In genomic region chr15:77514635-77515421, GRCh38 we compare ENCODE assay signal across 34 cellular contexts.
DNase-seq lines count a peak whose midpoint lies in the region; ATAC-seq and TF ChIP-seq lines count a peak whose summit lies in the region.
"Had no signal": no experiment of that assay in that cellular context is flagged by ENCODE, and none has a peak within 500 bp of the region (broad histone marks: within the 10 kb centered on the region; RNA-seq: fewer than 3 reads in every experiment).

No MANE protein-coding gene starts in this region.

- no peak overlapping the region for H2BK15ac ChIP-seq in mesendoderm (replicated peaks; ENCODE audit: low read depth)

- no peak overlapping the region for H3K56ac ChIP-seq in mesendoderm (ENCODE audit: low read length)

- H3K27ac ChIP-seq in mesendoderm (ENCODE audit: low read depth, low read length) (no peak overlapping the region), substantia nigra (ENCODE audit: low read depth, low read length, poor library complexity, severe bottlenecking) (peak overlapping the region; percentile 7), vagina (no peak overlapping the region)
- H3K27ac ChIP-seq: adrenal gland, body of pancreas, PC-9, prostate gland had no signal

- H3K9ac ChIP-seq in mesendoderm (ENCODE audit: low read length), result no peak overlapping the region

- intact Hi-C loops in vagina (cut with DNase I), result no loop called here

- no peak overlapping the region for H3K18ac ChIP-seq in mesendoderm (ENCODE audit: low read length)

- H3K4me3 ChIP-seq in mesendoderm (ENCODE audit: low read length) (no peak overlapping the region), vagina (no peak overlapping the region)
- H3K4me3 ChIP-seq: adrenal gland, body of pancreas, PC-9, prostate gland had no signal

- no peak overlapping the region for H2BK120ac ChIP-seq in mesendoderm (ENCODE audit: low read depth, low read length)

- DNase-seq in activated effector memory CD4-positive, alpha-beta T cell treated with anti-CD3 and anti-CD28 coated beads, Interleukin-2, amount 50 U/mL, for 16 hours, result peak; percentile 41
- no peak for DNase-seq in activated effector memory CD4-positive, alpha-beta T cell treated with Interleukin-2 at 50 U/mL for 16 hours
- DNase-seq in mesendoderm (no peak), substantia nigra (lab: John Stamatoyannopoulos, UW) (peak in 1 of 49 donors; percentile 21), vagina (ENCODE audit: extremely low spot score in 2 of 2) (no peak), GM03348 (ENCODE audit: low spot score) (no peak)
- DNase-seq: activated CD4-positive, alpha-beta memory T cell treated with anti-CD3 and anti-CD28 coated beads for 36 hours; activated CD4-positive, CD25-positive, alpha-beta regulatory T cell treated with anti-CD3 and anti-CD28 coated beads, Interleukin-2, amount 50 U/mL, for 72 hours; activated naive CD4-positive, alpha-beta T cell treated with anti-CD3 and anti-CD28 coated beads for 36 hours; adrenal gland; body of pancreas; Caco-2; DMS79; GDM1; immature natural killer cell; KG1; left colon; mesenchymal stem cell; naive B cell; NCI-H1092 treated with DMSO at 0.1 percent for 48 hours; NCI-H1694 treated with DMSO at 0.1 percent for 48 hours; NCI-H2171; NCI-H510A; occipital lobe; PC-9; stimulated activated CD4-positive, alpha-beta T cell treated with anti-CD3 and anti-CD28 coated beads, Interleukin-15, amount 100 ng/mL, for 24 hours had no signal

- H3K9me3 Mint-ChIP-seq in brain, result peaks cover 0 to 2% (median 0%) of the 10 kb centered on the region in 5 experiments
- H3K9me3 Mint-ChIP-seq: activated naive CD4-positive, alpha-beta T cell treated with anti-CD3 and anti-CD28 coated beads for 36 hours; immature natural killer cell; stimulated activated memory B cell treated with anti-CD40 and anti-IgM and Interleukin-4, amounts not matched to agents 10 μg/mL and 1 μg/mL and 100 μg/mL, for 72 hours; T-helper 1 cell treated with Interleukin-12 subunit alpha and Interleukin-12 subunit beta and Interleukin-4 antibody, amounts not matched to agents 30 μg/mL and 1 μg/mL, for 36 hours had no signal

- no peak for TF ChIP-seq POLR2A in vagina (IDR thresholded peaks at IDR 0.05)

- no CpG with 5 or more reads among the region's 11 CpGs for WGBS in mesendoderm (ENCODE audit: extremely low coverage, insufficient coverage, low lambda C conversion rate)

- H3K79me2 ChIP-seq in mesendoderm (ENCODE audit: control insufficient read depth, insufficient read depth, low read length), result no peaks in the 10 kb centered on the region

- peaks cover 26% of the 10 kb centered on the region for H3K36me3 Mint-ChIP-seq in brain
- H3K36me3 Mint-ChIP-seq: activated CD4-positive, alpha-beta memory T cell treated with anti-CD3 and anti-CD28 coated beads for 36 hours; CD14-positive monocyte; naive B cell; type B pancreatic cell had no signal

- H3K27me3 ChIP-seq in mesendoderm (ENCODE audit: insufficient read depth, low read length, poor library complexity) (no peaks in the 10 kb centered on the region), vagina (no peaks in the 10 kb centered on the region)
- H3K27me3 ChIP-seq: adrenal gland, body of pancreas had no signal

- H4K8ac ChIP-seq in mesendoderm (ENCODE audit: low read depth, low read length), result no peak overlapping the region

- peak overlapping the region in 3 of 5 experiments; percentile 1 to 38 (median 6) for H3K27ac Mint-ChIP-seq in brain
- H3K27ac Mint-ChIP-seq: activated CD4-positive, alpha-beta memory T cell treated with anti-CD3 and anti-CD28 coated beads for 36 hours; activated naive CD4-positive, alpha-beta T cell treated with anti-CD3 and anti-CD28 coated beads for 36 hours; CD14-positive monocyte; immature natural killer cell; stimulated activated memory B cell treated with anti-CD40 and anti-IgM and Interleukin-4, amounts not matched to agents 10 μg/mL and 1 μg/mL and 100 μg/mL, for 72 hours; T-helper 1 cell treated with Interleukin-12 subunit alpha and Interleukin-12 subunit beta and Interleukin-4 antibody, amounts not matched to agents 30 μg/mL and 1 μg/mL, for 36 hours; type B pancreatic cell had no signal

- peaks cover 2% of the 10 kb centered on the region for H3K27me3 Mint-ChIP-seq in brain
- H3K27me3 Mint-ChIP-seq: activated CD4-positive, alpha-beta memory T cell treated with anti-CD3 and anti-CD28 coated beads for 36 hours; naive B cell; stimulated activated memory B cell treated with anti-CD40 and anti-IgM and Interleukin-4, amounts not matched to agents 10 μg/mL and 1 μg/mL and 100 μg/mL, for 72 hours; type B pancreatic cell had no signal

- H3K4ac ChIP-seq in mesendoderm (ENCODE audit: low read depth, low read length), result no peak overlapping the region

- no peak overlapping the region for H3K4me2 ChIP-seq in mesendoderm (ENCODE audit: low read length)
- H3K4me2 ChIP-seq: PC-9 had no signal

- H3K36me3 ChIP-seq in mesendoderm (ENCODE audit: control insufficient read depth, insufficient read depth, low read length) (no peaks in the 10 kb centered on the region), vagina (no peaks in the 10 kb centered on the region)
- H3K36me3 ChIP-seq: adrenal gland, prostate gland had no signal

- no peak overlapping the region for H3K23ac ChIP-seq in mesendoderm (ENCODE audit: low read length)

- H3K4me1 ChIP-seq in mesendoderm (ENCODE audit: control insufficient read depth, low read depth, low read length) (peaks cover 2% of the 10 kb centered on the region), vagina (no peaks in the 10 kb centered on the region)
- H3K4me1 ChIP-seq: adrenal gland, body of pancreas, Caco-2, prostate gland had no signal

- H2BK5ac ChIP-seq in mesendoderm (ENCODE audit: low read length), result no peak overlapping the region

- H3K9me3 ChIP-seq in vagina, result no peaks in the 10 kb centered on the region
- H3K9me3 ChIP-seq: adrenal gland, body of pancreas, Caco-2, prostate gland had no signal

- H4K5ac ChIP-seq in mesendoderm (ENCODE audit: low read length), result no peak overlapping the region

- H3K4me1 Mint-ChIP-seq in brain, result peaks cover 26% of the 10 kb centered on the region
- H3K4me1 Mint-ChIP-seq: CD14-positive monocyte; immature natural killer cell; stimulated activated memory B cell treated with anti-CD40 and anti-IgM and Interleukin-4, amounts not matched to agents 10 μg/mL and 1 μg/mL and 100 μg/mL, for 72 hours had no signal

- H2AK5ac ChIP-seq in mesendoderm (ENCODE audit: low read length), result peak overlapping the region; percentile 81

- TF ChIP-seq CTCF in brain (conservative IDR thresholded peaks at IDR 0.05) (no peak), vagina (IDR thresholded peaks at IDR 0.05) (no peak)

- no peak overlapping the region for H3K4me3 Mint-ChIP-seq in brain
- H3K4me3 Mint-ChIP-seq: activated CD4-positive, alpha-beta memory T cell treated with anti-CD3 and anti-CD28 coated beads for 36 hours; activated naive CD4-positive, alpha-beta T cell treated with anti-CD3 and anti-CD28 coated beads for 36 hours; immature natural killer cell; naive B cell; stimulated activated memory B cell treated with anti-CD40 and anti-IgM and Interleukin-4, amounts not matched to agents 10 μg/mL and 1 μg/mL and 100 μg/mL, for 72 hours; T-helper 1 cell treated with Interleukin-12 subunit alpha and Interleukin-12 subunit beta and Interleukin-4 antibody, amounts not matched to agents 30 μg/mL and 1 μg/mL, for 36 hours; type B pancreatic cell had no signal

- H3K79me1 ChIP-seq in mesendoderm (ENCODE audit: low read length), result no peaks in the 10 kb centered on the region

- ATAC-seq in HG02759 (IDR thresholded peaks at IDR 0.05; ENCODE audit: unreplicated experiment), result no peak
- ATAC-seq: body of pancreas; left colon; SK-N-SH treated with all-trans-retinoic acid at 6 μM for 48 hours; stimulated activated memory B cell treated with anti-CD40 and anti-IgM and Interleukin-4, amounts not matched to agents 10 μg/mL and 1 μg/mL and 100 μg/mL, for 72 hours had no signal
